Comparison of ENCODE assay signal across 2 cellular contexts in the genomic region with DNA sequence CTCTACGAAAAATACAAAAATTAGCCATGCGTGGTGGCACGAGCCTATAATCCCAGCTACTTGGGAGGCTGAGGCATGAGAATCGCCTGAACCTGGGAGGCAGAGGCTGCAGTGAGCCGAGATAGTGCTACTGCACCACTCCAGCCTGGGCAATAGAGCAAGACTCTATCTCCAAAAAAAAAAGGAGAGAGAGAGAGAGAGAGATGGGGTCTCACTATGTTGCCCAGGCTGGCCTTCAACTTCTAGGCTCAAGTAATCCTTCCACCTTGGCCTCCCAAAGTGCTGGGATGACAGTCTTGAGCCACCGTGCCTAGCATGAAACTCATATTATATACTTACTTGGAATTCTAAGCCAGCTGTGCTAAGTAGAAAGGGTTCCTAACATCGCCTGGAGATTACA.
TF ChIP-seq lines count a peak whose summit lies in the region.

No MANE protein-coding gene starts in this region.

TF ChIP-seq in HEK293, 187 proteins besides CTCF, POLR2A, EP300 and RAD21:
- TF ChIP-seq ZNF335 (tag by site-specific recombination; conservative IDR thresholded peaks at IDR 0.05) (no peak), HIC1 (tag by site-specific recombination; IDR thresholded peaks at IDR 0.05) (no peak), ZNF121 (tag by site-specific recombination; IDR thresholded peaks at IDR 0.05) (peak; percentile 64; the same call in 1 of the 2 replicates), KLF10 (tag by site-specific recombination; IDR thresholded peaks at IDR 0.05) (no peak)

TF ChIP-seq in K562, 482 proteins besides CTCF, POLR2A, EP300 and RAD21:
- TF ChIP-seq HINFP (tag; conservative IDR thresholded peaks at IDR 0.05; ENCODE audit: low read depth) (no peak), ZNF316 (IDR thresholded peaks at IDR 0.05) (no peak), ZNF121 (CRISPR knock-in tag; conservative IDR thresholded peaks at IDR 0.05) (peak; percentile 61)
- TF ChIP-seq, protein P1, sequence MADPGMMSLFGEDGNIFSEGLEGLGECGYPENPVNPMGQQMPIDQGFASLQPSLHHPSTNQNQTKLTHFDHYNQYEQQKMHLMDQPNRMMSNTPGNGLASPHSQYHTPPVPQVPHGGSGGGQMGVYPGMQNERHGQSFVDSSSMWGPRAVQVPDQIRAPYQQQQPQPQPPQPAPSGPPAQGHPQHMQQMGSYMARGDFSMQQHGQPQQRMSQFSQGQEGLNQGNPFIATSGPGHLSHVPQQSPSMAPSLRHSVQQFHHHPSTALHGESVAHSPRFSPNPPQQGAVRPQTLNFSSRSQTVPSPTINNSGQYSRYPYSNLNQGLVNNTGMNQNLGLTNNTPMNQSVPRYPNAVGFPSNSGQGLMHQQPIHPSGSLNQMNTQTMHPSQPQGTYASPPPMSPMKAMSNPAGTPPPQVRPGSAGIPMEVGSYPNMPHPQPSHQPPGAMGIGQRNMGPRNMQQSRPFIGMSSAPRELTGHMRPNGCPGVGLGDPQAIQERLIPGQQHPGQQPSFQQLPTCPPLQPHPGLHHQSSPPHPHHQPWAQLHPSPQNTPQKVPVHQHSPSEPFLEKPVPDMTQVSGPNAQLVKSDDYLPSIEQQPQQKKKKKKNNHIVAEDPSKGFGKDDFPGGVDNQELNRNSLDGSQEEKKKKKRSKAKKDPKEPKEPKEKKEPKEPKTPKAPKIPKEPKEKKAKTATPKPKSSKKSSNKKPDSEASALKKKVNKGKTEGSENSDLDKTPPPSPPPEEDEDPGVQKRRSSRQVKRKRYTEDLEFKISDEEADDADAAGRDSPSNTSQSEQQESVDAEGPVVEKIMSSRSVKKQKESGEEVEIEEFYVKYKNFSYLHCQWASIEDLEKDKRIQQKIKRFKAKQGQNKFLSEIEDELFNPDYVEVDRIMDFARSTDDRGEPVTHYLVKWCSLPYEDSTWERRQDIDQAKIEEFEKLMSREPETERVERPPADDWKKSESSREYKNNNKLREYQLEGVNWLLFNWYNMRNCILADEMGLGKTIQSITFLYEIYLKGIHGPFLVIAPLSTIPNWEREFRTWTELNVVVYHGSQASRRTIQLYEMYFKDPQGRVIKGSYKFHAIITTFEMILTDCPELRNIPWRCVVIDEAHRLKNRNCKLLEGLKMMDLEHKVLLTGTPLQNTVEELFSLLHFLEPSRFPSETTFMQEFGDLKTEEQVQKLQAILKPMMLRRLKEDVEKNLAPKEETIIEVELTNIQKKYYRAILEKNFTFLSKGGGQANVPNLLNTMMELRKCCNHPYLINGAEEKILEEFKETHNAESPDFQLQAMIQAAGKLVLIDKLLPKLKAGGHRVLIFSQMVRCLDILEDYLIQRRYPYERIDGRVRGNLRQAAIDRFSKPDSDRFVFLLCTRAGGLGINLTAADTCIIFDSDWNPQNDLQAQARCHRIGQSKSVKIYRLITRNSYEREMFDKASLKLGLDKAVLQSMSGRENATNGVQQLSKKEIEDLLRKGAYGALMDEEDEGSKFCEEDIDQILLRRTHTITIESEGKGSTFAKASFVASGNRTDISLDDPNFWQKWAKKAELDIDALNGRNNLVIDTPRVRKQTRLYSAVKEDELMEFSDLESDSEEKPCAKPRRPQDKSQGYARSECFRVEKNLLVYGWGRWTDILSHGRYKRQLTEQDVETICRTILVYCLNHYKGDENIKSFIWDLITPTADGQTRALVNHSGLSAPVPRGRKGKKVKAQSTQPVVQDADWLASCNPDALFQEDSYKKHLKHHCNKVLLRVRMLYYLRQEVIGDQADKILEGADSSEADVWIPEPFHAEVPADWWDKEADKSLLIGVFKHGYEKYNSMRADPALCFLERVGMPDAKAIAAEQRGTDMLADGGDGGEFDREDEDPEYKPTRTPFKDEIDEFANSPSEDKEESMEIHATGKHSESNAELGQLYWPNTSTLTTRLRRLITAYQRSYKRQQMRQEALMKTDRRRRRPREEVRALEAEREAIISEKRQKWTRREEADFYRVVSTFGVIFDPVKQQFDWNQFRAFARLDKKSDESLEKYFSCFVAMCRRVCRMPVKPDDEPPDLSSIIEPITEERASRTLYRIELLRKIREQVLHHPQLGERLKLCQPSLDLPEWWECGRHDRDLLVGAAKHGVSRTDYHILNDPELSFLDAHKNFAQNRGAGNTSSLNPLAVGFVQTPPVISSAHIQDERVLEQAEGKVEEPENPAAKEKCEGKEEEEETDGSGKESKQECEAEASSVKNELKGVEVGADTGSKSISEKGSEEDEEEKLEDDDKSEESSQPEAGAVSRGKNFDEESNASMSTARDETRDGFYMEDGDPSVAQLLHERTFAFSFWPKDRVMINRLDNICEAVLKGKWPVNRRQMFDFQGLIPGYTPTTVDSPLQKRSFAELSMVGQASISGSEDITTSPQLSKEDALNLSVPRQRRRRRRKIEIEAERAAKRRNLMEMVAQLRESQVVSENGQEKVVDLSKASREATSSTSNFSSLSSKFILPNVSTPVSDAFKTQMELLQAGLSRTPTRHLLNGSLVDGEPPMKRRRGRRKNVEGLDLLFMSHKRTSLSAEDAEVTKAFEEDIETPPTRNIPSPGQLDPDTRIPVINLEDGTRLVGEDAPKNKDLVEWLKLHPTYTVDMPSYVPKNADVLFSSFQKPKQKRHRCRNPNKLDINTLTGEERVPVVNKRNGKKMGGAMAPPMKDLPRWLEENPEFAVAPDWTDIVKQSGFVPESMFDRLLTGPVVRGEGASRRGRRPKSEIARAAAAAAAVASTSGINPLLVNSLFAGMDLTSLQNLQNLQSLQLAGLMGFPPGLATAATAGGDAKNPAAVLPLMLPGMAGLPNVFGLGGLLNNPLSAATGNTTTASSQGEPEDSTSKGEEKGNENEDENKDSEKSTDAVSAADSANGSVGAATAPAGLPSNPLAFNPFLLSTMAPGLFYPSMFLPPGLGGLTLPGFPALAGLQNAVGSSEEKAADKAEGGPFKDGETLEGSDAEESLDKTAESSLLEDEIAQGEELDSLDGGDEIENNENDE (IDR thresholded peaks at IDR 0.05; ENCODE audit: low read depth, low read length) = no peak
